ENCODE assay signal across 18 cellular contexts in the genomic region with DNA sequence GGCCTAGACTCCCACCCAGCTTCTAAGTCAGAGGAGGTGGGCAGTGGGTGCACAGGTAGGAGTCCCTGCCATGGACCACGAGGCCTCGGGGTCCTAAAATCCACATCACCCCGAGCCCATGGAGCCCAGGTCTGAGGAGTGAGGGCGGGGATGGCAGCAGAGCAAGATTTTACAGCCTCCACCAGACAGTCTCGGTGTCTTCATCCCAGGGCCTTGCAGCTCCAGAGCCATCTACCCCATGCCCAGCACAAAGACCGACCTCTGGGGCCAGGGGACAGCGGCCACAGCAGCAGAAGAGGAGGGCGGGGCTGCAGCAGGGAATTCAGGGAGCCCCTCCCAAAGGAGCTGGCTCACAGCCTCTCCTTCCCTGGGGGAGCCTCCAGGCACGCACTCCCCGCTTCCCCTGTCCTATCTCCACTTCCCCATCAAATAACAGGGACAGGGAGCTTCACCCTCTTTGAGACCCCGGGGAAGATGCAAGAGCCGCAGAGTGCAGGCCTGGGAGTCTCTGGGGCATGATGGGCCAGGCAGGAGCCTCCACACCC. TPM values are rescaled to one million over a fixed set of nuclear protein-coding genes. Genes with fewer than 3 reads are reported as not detected.
DNase-seq lines count a peak whose midpoint lies in the region; ATAC-seq and TF ChIP-seq lines count a peak whose summit lies in the region.
"Had no signal": no experiment of that assay in that cellular context is flagged by ENCODE, and none has a peak within 500 bp of the region (broad histone marks: within the 10 kb centered on the region; RNA-seq: fewer than 3 reads in every experiment).

No MANE protein-coding gene starts in this region.

- no peak for TF ChIP-seq CTCF in osteoblast (IDR thresholded peaks at IDR 0.05; ENCODE audit: extremely low read depth, low read depth, low read length)
- TF ChIP-seq CTCF in MM.1S (IDR thresholded peaks at IDR 0.05; ENCODE audit: low read length), result no peak

- ATAC-seq in Right ventricle myocardium inferior, result no peak
- ATAC-seq: CD8-positive, alpha-beta T cell had no signal

- no peak overlapping the region for H3K9ac ChIP-seq in MM.1S (ENCODE audit: low read length)
- H3K9ac ChIP-seq: BLaER1 had no signal

- intact Hi-C loops in Right ventricle myocardium inferior (cut with DNase I), result no loop called here
- intact Hi-C loops in cardiac septum (cut with DNase I), result no loop called here

- peaks cover 10% of the 10 kb centered on the region for H3K27me3 ChIP-seq in layer of hippocampus (ENCODE audit: control insufficient read depth, insufficient read depth, low read length)
- H3K27me3 ChIP-seq in osteoblast (ENCODE audit: insufficient read depth, low read length), result no peaks in the 10 kb centered on the region
- H3K27me3 ChIP-seq in MM.1S (replicated peaks; ENCODE audit: insufficient read depth, low read length), result peaks cover 100% of the 10 kb centered on the region

- peak; percentile 23 for DNase-seq in Right ventricle myocardium inferior (ENCODE audit: missing footprints)
- no peak for DNase-seq in cardiac septum (ENCODE audit: low spot score)
- peak; percentile 76 for DNase-seq in osteoblast (ENCODE audit: insufficient read length, low spot score, missing footprints)
- no peak for DNase-seq in MM.1S
- no peak for DNase-seq in NCI-H2029 (lab: John Stamatoyannopoulos, UW)
- DNase-seq in central memory CD4-positive, alpha-beta T cell, result no peak
- DNase-seq: Caco-2; CD4-positive, CD25-positive, alpha-beta regulatory T cell; CD8-positive, alpha-beta T cell; DMS153; DND-41; GOT3; HCEC 1CT had no signal

- H3K27ac ChIP-seq in cingulate gyrus (ENCODE audit: low read depth, low read length), result peak overlapping the region; percentile 72
- peak overlapping the region; percentile 57 for H3K27ac ChIP-seq in layer of hippocampus (ENCODE audit: low read depth, low read length)
- H3K27ac ChIP-seq in osteoblast (ENCODE audit: low read depth, low read length), result no peak overlapping the region
- H3K27ac ChIP-seq in MM.1S (ENCODE audit: low read length), result no peak overlapping the region
- H3K27ac ChIP-seq: 22Rv1, BLaER1, C4-2B had no signal

- H3K9me3 ChIP-seq in osteoblast (ENCODE audit: low read depth, low read length) (no peaks in the 10 kb centered on the region), MM.1S (replicated peaks; ENCODE audit: insufficient read depth, low read length) (no peaks in the 10 kb centered on the region)
- H3K9me3 ChIP-seq: BLaER1, Caco-2 had no signal

- H3K4me3 ChIP-seq in osteoblast (ENCODE audit: insufficient read depth, low read length) (no peak overlapping the region), MM.1S (ENCODE audit: low read length) (no peak overlapping the region)
- H3K4me3 ChIP-seq: BLaER1 had no signal

- no peak overlapping the region for H2AFZ ChIP-seq in osteoblast (ENCODE audit: low read length)
- no peak overlapping the region for H2AFZ ChIP-seq in MM.1S (ENCODE audit: low read length)

- H3K4me2 ChIP-seq in osteoblast (ENCODE audit: insufficient read depth, low read length) (no peak overlapping the region), MM.1S (ENCODE audit: low read depth, low read length) (no peak overlapping the region)
- H3K4me2 ChIP-seq: BLaER1 had no signal

- H4K20me1 ChIP-seq in osteoblast (ENCODE audit: insufficient read depth, low read length) (no peaks in the 10 kb centered on the region), MM.1S (ENCODE audit: insufficient read depth, low read length) (no peaks in the 10 kb centered on the region)

- no peaks in the 10 kb centered on the region for H3K79me2 ChIP-seq in osteoblast (ENCODE audit: insufficient read depth, low read length)
- H3K79me2 ChIP-seq in MM.1S (ENCODE audit: low read length), result no peaks in the 10 kb centered on the region

- H3K36me3 ChIP-seq in osteoblast (ENCODE audit: insufficient read depth, low read length) (no peaks in the 10 kb centered on the region), MM.1S (replicated peaks; ENCODE audit: insufficient read depth, low read length) (no peaks in the 10 kb centered on the region)
- H3K36me3 ChIP-seq: BLaER1 had no signal

- no peaks in the 10 kb centered on the region for H3K9me2 ChIP-seq in MM.1S (replicated peaks; ENCODE audit: insufficient read depth, low read length)

- H3F3A ChIP-seq in MM.1S (ENCODE audit: insufficient read depth, low read length), result no peaks in the 10 kb centered on the region

- H3K4me1 ChIP-seq in osteoblast (ENCODE audit: insufficient read depth, low read length), result no peaks in the 10 kb centered on the region
- H3K4me1 ChIP-seq in MM.1S (ENCODE audit: low read length), result no peaks in the 10 kb centered on the region
- H3K4me1 ChIP-seq: Caco-2 had no signal

RNA-seq across cellular contexts. Expression of a gene that starts 14.6 kb away (rescaled TPM):
- total RNA-seq in Right ventricle myocardium inferior (0.05 TPM), cardiac septum (0.81 TPM), osteoblast (under 0.01 TPM in 1 of 2 replicates, not detected in the other)
- total RNA-seq: CD4-positive, CD25-positive, alpha-beta regulatory T cell had no signal

RNA-seq across cellular contexts. Expression of a gene that starts 33.9 kb away (rescaled TPM):
- total RNA-seq in Right ventricle myocardium inferior (264 TPM), cardiac septum (205 TPM), osteoblast (93.0 and 99.3 TPM in 2 replicates)

RNA-seq across cellular contexts. Expression of a gene that starts 40.4 kb away (rescaled TPM):
- total RNA-seq in Right ventricle myocardium inferior (54.6 TPM), cardiac septum (91.0 TPM), osteoblast (10.6 and 42.7 TPM in 2 replicates)

Comparison
In these comparisons a context has a peak if more than half of its experiments do, and no peak if none do; other contexts are left out.
1. DNase-seq: peak in Right ventricle myocardium inferior (single experiment) and osteoblast (single experiment); none in cardiac septum (single experiment), MM.1S (single experiment), NCI-H2029 (single experiment) and central memory CD4-positive, alpha-beta T cell (single experiment).
2. H3K27ac ChIP-seq: peak in cingulate gyrus (single experiment) and layer of hippocampus (single experiment); none in osteoblast (single experiment) and MM.1S (single experiment).